9 cellular contexts compared by ENCODE assay signal in genomic region chr12:47811070-47811391, GRCh38. TPM values are rescaled to one million over a fixed set of nuclear protein-coding genes. Genes with fewer than 3 reads are reported as not detected.
DNase-seq lines count a peak whose midpoint lies in the region; ATAC-seq and TF ChIP-seq lines count a peak whose summit lies in the region.
"Had no signal": no experiment of that assay in that cellular context is flagged by ENCODE, and none has a peak within 500 bp of the region (broad histone marks: within the 10 kb centered on the region; RNA-seq: fewer than 3 reads in every experiment).

No MANE protein-coding gene starts in this region.

- WGBS in heart right ventricle, 2 donors: 36 to 37% methylated on average over 2 of the region's 2 CpGs

- DNase-seq in heart right ventricle (peak in 1 of 2 donors; percentile 6), Right ventricle myocardium inferior (ENCODE audit: missing footprints) (no peak), brain microvascular endothelial cell (no peak), uterus (no peak), kidney glomerular epithelial cell (lab: John Stamatoyannopoulos, UW) (no peak), cerebellar nuclear complex (lab: John Stamatoyannopoulos, UW) (no peak)
- DNase-seq: COR-L47 had no signal

- TF ChIP-seq CTCF in heart right ventricle (IDR thresholded peaks at IDR 0.05) (no peak), brain microvascular endothelial cell (IDR thresholded peaks at IDR 0.05; ENCODE audit: low read depth, low read length, missing control alignments) (no peak), uterus (IDR thresholded peaks at IDR 0.05) (no peak)

- H3K4me3 ChIP-seq in heart right ventricle: peak overlapping the region in 1 of 10 donors; percentile 55
- no peak overlapping the region for H3K4me3 ChIP-seq in brain microvascular endothelial cell (ENCODE audit: low read depth, low read length)
- peak overlapping the region; percentile 3 to 64 for H3K4me3 ChIP-seq in muscle layer of duodenum (ENCODE audit: low read depth in 1 of 2, low read length in 2 of 2)
- H3K4me3 ChIP-seq in uterus: no peak overlapping the region

- in situ Hi-C loops in brain microvascular endothelial cell (cut with HindIII; ENCODE audit: low pct_ligation_motif_present, low sequenced_read_pairs): no loop called here

- H3K9me3 ChIP-seq in heart right ventricle (no peaks in the 10 kb centered on the region), muscle layer of duodenum (ENCODE audit: control insufficient read depth in 1 of 2, low read length in 2 of 2) (no peaks in the 10 kb centered on the region), uterus (no peaks in the 10 kb centered on the region)

- no peak for TF ChIP-seq POLR2A in uterus (IDR thresholded peaks at IDR 0.05)

- H3K4me1 ChIP-seq in heart right ventricle (peaks cover 67 to 100% (median 99%) of the 10 kb centered on the region in 9 donors), muscle layer of duodenum (ENCODE audit: control insufficient read depth in 1 of 2, insufficient read depth in 2 of 2, low read length in 2 of 2) (peaks cover 67 to 85% of the 10 kb centered on the region in 2 donors), uterus (peaks cover 32 to 54% of the 10 kb centered on the region in 2 donors)

- peaks cover 0 to 19% (median 0%) of the 10 kb centered on the region in 9 donors for H3K36me3 ChIP-seq in heart right ventricle
- H3K36me3 ChIP-seq in brain microvascular endothelial cell (replicated peaks): peaks cover 6% of the 10 kb centered on the region
- peaks cover 0 to 11% of the 10 kb centered on the region in 2 donors for H3K36me3 ChIP-seq in muscle layer of duodenum (ENCODE audit: control insufficient read depth in 1 of 2, insufficient read depth in 2 of 2, low read length in 2 of 2)
- H3K36me3 ChIP-seq in uterus: no peaks in the 10 kb centered on the region

- ATAC-seq in heart right ventricle: no peak
- ATAC-seq in Right ventricle myocardium inferior: no peak
- ATAC-seq in GM18873 (IDR thresholded peaks at IDR 0.05; ENCODE audit: low FRiP score, unreplicated experiment): no peak

- peak overlapping the region; percentile 93 to 100 (median 98) for H3K27ac ChIP-seq in heart right ventricle
- peak overlapping the region; percentile 80 for H3K27ac ChIP-seq in brain microvascular endothelial cell
- peak overlapping the region; percentile 98 for H3K27ac ChIP-seq in muscle layer of duodenum (ENCODE audit: low read length)
- peak overlapping the region; percentile 98 to 99 for H3K27ac ChIP-seq in uterus

- intact Hi-C loops in heart right ventricle (cut with DNase I): no loop called here
- intact Hi-C loops in Right ventricle myocardium inferior (cut with DNase I): no loop called here
- intact Hi-C loops in uterus (cut with DNase I; ENCODE audit: low total_unique reads): no loop called here

- H3K27me3 ChIP-seq in heart right ventricle: no peaks in the 10 kb centered on the region
- no peaks in the 10 kb centered on the region for H3K27me3 ChIP-seq in brain microvascular endothelial cell (replicated peaks)
- H3K27me3 ChIP-seq in muscle layer of duodenum (ENCODE audit: low read depth, low read length): no peaks in the 10 kb centered on the region
- H3K27me3 ChIP-seq in uterus: no peaks in the 10 kb centered on the region

RNA-seq across cellular contexts. Expression of gene HDAC7, which starts 8.7 kb away (rescaled TPM):
- total RNA-seq in heart right ventricle (10 to 100 TPM; 26.9 to 50.7 (median 38.5) TPM), Right ventricle myocardium inferior (38.8 TPM), uterus (100 to 1,000 TPM in 1 of 4 donors, 10 to 100 TPM in 3; 33.0 to 191 (median 42.5) TPM)
- 10 to 100 TPM; 40.4 to 75.6 TPM for polyA plus RNA-seq in heart right ventricle

RNA-seq across cellular contexts. Expression of gene SLC48A1, which starts 38.0 kb away (rescaled TPM):
- total RNA-seq in heart right ventricle (10 to 100 TPM; 18.6 to 31.9 (median 22.1) TPM), Right ventricle myocardium inferior (23.2 TPM), uterus (10 to 100 TPM in 3 of 4 donors, 1 to 10 TPM in 1; 1.3 to 50.5 (median 15.4) TPM)
- 10 to 100 TPM; 12.6 to 26.2 TPM for polyA plus RNA-seq in heart right ventricle

RNA-seq across cellular contexts. Expression of gene RAPGEF3, which starts 52.4 kb away (rescaled TPM):
- total RNA-seq in heart right ventricle: 10 to 100 TPM in 9 of 10 donors, 1 to 10 TPM in 1; 9.5 to 54.9 (median 19.8) TPM
- polyA plus RNA-seq in heart right ventricle: 100 to 1,000 TPM in 1 of 2 donors, 10 to 100 TPM in 1; 22.4 to 173 TPM
- 37.3 TPM for total RNA-seq in Right ventricle myocardium inferior
- total RNA-seq in uterus: 100 to 1,000 TPM in 1 of 4 donors, 10 to 100 TPM in 3; 13.5 to 105 (median 48.7) TPM

Comparison
In these comparisons a context has a peak if more than half of its experiments do, and no peak if none do; other contexts are left out.
1. H3K4me3 ChIP-seq: peak in muscle layer of duodenum (2 of 2); none in brain microvascular endothelial cell (single experiment) and uterus (0 of 2).
2. Peak in every context shown above with its lines, with median percentiles within 50 percentile points of each other: H3K27ac ChIP-seq.